In genomic region chr16:67546761-67547422, GRCh38 we compare ENCODE assay signal across 7 cellular contexts. TPM values are rescaled to one million over a fixed set of nuclear protein-coding genes. Genes with fewer than 3 reads are reported as not detected.
A peak's percentile ranks its signal among the peaks of the same experiment; 100 is the strongest.
DNase-seq lines count a peak whose midpoint lies in the region; ATAC-seq, FAIRE-seq and TF ChIP-seq lines count a peak whose summit lies in the region.

No MANE protein-coding gene starts in this region.

- H4K20me1 ChIP-seq in astrocyte (ENCODE audit: insufficient read depth, low read length): peaks cover 80% of the 10 kb centered on the region

- peaks cover under 1% of the 10 kb centered on the region for H3K4me1 ChIP-seq in astrocyte (ENCODE audit: insufficient read depth, low read length)
- peaks cover 0 to 21% (median 13%) of the 10 kb centered on the region in 4 donors for H3K4me1 ChIP-seq in sigmoid colon

- TF ChIP-seq CTCF in astrocyte (IDR thresholded peaks at IDR 0.05; ENCODE audit: insufficient read depth, low read depth, low read length) (peak; percentile 79), sigmoid colon (IDR thresholded peaks at IDR 0.05) (peak; percentile 83 to 94 (median 91))

- peak overlapping the region; percentile 87 for H3K27ac Mint-ChIP-seq in T-helper 1 cell treated with Interleukin-12 subunit alpha and Interleukin-12 subunit beta and Interleukin-4 antibody, amounts not matched to agents 30 μg/mL and 1 μg/mL, for 36 hours
- H3K27ac Mint-ChIP-seq in astrocyte (ENCODE audit: unreplicated experiment): peak overlapping the region; percentile 58

- no peak overlapping the region for H2AFZ ChIP-seq in astrocyte (ENCODE audit: low read depth, low read length)

- no peaks in the 10 kb centered on the region for H3K9me3 Mint-ChIP-seq in T-helper 1 cell treated with Interleukin-12 subunit alpha and Interleukin-12 subunit beta and Interleukin-4 antibody, amounts not matched to agents 30 μg/mL and 1 μg/mL, for 36 hours
- H3K9me3 Mint-ChIP-seq in astrocyte (ENCODE audit: unreplicated experiment): peaks cover 1% of the 10 kb centered on the region

- no peaks in the 10 kb centered on the region for H3K27me3 Mint-ChIP-seq in T-helper 1 cell treated with Interleukin-12 subunit alpha and Interleukin-12 subunit beta and Interleukin-4 antibody, amounts not matched to agents 30 μg/mL and 1 μg/mL, for 36 hours (ENCODE audit: low read depth)
- H3K27me3 Mint-ChIP-seq in astrocyte (ENCODE audit: low read depth, unreplicated experiment): no peaks in the 10 kb centered on the region

- H3K36me3 Mint-ChIP-seq in T-helper 1 cell treated with Interleukin-12 subunit alpha and Interleukin-12 subunit beta and Interleukin-4 antibody, amounts not matched to agents 30 μg/mL and 1 μg/mL, for 36 hours (ENCODE audit: low read depth): peaks cover 16% of the 10 kb centered on the region
- peaks cover 9% of the 10 kb centered on the region for H3K36me3 Mint-ChIP-seq in astrocyte (ENCODE audit: low read depth, unreplicated experiment)

- H3K36me3 ChIP-seq in astrocyte (ENCODE audit: insufficient read depth, low read length): peaks cover 11% of the 10 kb centered on the region
- peaks cover 20 to 69% (median 43%) of the 10 kb centered on the region in 4 donors for H3K36me3 ChIP-seq in sigmoid colon

- H3K9me3 ChIP-seq in astrocyte (ENCODE audit: insufficient read depth, low read depth, low read length) (no peaks in the 10 kb centered on the region), sigmoid colon (no peaks in the 10 kb centered on the region)

- H3K79me2 ChIP-seq in astrocyte (ENCODE audit: insufficient read depth, low read length): peaks cover 12% of the 10 kb centered on the region

- no peak for TF ChIP-seq POLR2A in sigmoid colon (IDR thresholded peaks at IDR 0.05)

- no peak for ATAC-seq in GM18519 (IDR thresholded peaks at IDR 0.05; ENCODE audit: low FRiP score, unreplicated experiment)

- DNase-seq in GF-D8 (lab: John Stamatoyannopoulos, UW) (peak; percentile 54), HuH-7.5 (ENCODE audit: low spot score) (peak; percentile 94), astrocyte (ENCODE audit: low read depth) (no peak), hepatic stellate cell (ENCODE audit: low spot score) (peak; percentile 76), sigmoid colon (peak; percentile 85)

- no peak for TF ChIP-seq EP300 in sigmoid colon (IDR thresholded peaks at IDR 0.05)

- H3K4me1 Mint-ChIP-seq in T-helper 1 cell treated with Interleukin-12 subunit alpha and Interleukin-12 subunit beta and Interleukin-4 antibody, amounts not matched to agents 30 μg/mL and 1 μg/mL, for 36 hours (ENCODE audit: low read depth): peaks cover 40% of the 10 kb centered on the region
- peaks cover 13% of the 10 kb centered on the region for H3K4me1 Mint-ChIP-seq in astrocyte (ENCODE audit: low read depth, unreplicated experiment)

- FAIRE-seq in astrocyte (lab: Jason Lieb, UNC): no peak

- no peak overlapping the region for H3K4me2 ChIP-seq in astrocyte (ENCODE audit: low read length)

- no peak overlapping the region for H3K4me3 Mint-ChIP-seq in T-helper 1 cell treated with Interleukin-12 subunit alpha and Interleukin-12 subunit beta and Interleukin-4 antibody, amounts not matched to agents 30 μg/mL and 1 μg/mL, for 36 hours
- H3K4me3 Mint-ChIP-seq in astrocyte (ENCODE audit: unreplicated experiment): no peak overlapping the region

- 7% methylated on average over 7 of the region's 7 CpGs for WGBS in sigmoid colon, 2 donors

- H3K9ac ChIP-seq in astrocyte (ENCODE audit: low read length): no peak overlapping the region

- H3K27me3 ChIP-seq in astrocyte (ENCODE audit: insufficient read depth, low read length) (no peaks in the 10 kb centered on the region), sigmoid colon (no peaks in the 10 kb centered on the region)

- intact Hi-C loops in sigmoid colon (cut with DNase I): loop anchor here (5.0 kb wide), 1 partner anchor 120 kb away; the partner anchor contains the start of genes C16orf86 and ENKD1

- H3K27ac ChIP-seq in astrocyte (ENCODE audit: low read depth, low read length): no peak overlapping the region
- peak overlapping the region; percentile 24 to 50 (median 32) for H3K27ac ChIP-seq in sigmoid colon

- no peak overlapping the region for H3K4me3 ChIP-seq in astrocyte (ENCODE audit: insufficient read depth, low read depth, low read length)
- H3K4me3 ChIP-seq in sigmoid colon: no peak overlapping the region

RNA-seq across cellular contexts. Expression of gene CTCF, which starts 15.4 kb away (rescaled TPM):
- total RNA-seq in astrocyte (25.5 and 26.8 TPM in 2 replicates), sigmoid colon (10 to 100 TPM; 29.2 to 45.7 (median 35.8) TPM)
- polyA plus RNA-seq in sigmoid colon: 10 to 100 TPM; 25.8 to 28.8 (median 27.5) TPM

RNA-seq across cellular contexts. Expression of gene RIPOR1, which starts 18.3 kb away (rescaled TPM):
- total RNA-seq in astrocyte (94.5 and 116 TPM in 2 replicates), sigmoid colon (10 to 100 TPM; 23.9 to 60.9 (median 35.2) TPM)
- 10 to 100 TPM; 10.2 to 26.7 (median 11.8) TPM for polyA plus RNA-seq in sigmoid colon
